ENCODE assay signal across 8 cellular contexts in genomic region chr10:28939352-28940157, GRCh38.
DNase-seq lines count a peak whose midpoint lies in the region; ATAC-seq and TF ChIP-seq lines count a peak whose summit lies in the region.

No MANE protein-coding gene starts in this region.

- intact Hi-C loops in transverse colon (cut with DNase I; ENCODE audit: low total_unique reads): no loop called here

- TF ChIP-seq EP300 in transverse colon (IDR thresholded peaks at IDR 0.05; ENCODE audit: low read depth): no peak

- 46% methylated on average over 16 to 26 of the region's 26 CpGs for WGBS in transverse colon (ENCODE audit: low coverage in 1 of 2), 2 donors

- TF ChIP-seq POLR2A in transverse colon (IDR thresholded peaks at IDR 0.05) (no peak), GM18505 (IDR thresholded peaks at IDR 0.05; ENCODE audit: borderline replicate concordance, extremely low read depth, insufficient read depth, insufficient read length) (no peak)

- no peak overlapping the region for H3K4me3 Mint-ChIP-seq in activated CD8-positive, alpha-beta memory T cell treated with anti-CD3 and anti-CD28 coated beads, Interleukin-2, amount 10 ng/mL, durations not matched to agents 7 days and 5 days

- H3K9me3 Mint-ChIP-seq in activated CD8-positive, alpha-beta memory T cell treated with anti-CD3 and anti-CD28 coated beads, Interleukin-2, amount 10 ng/mL, durations not matched to agents 7 days and 5 days (ENCODE audit: low read depth): no peaks in the 10 kb centered on the region

- no peak overlapping the region for H3K27ac ChIP-seq in AG04450 (ENCODE audit: low read depth, low read length)
- H3K27ac ChIP-seq in SK-N-MC: peak overlapping the region; percentile 95
- no peak overlapping the region for H3K27ac ChIP-seq in iPS-20b (ENCODE audit: low read length)
- no peak overlapping the region for H3K27ac ChIP-seq in transverse colon

- CTCF ChIA-PET in AG04450 (lab: Charles Lee): interaction anchor here (0.7 kb wide), 1 partner anchor 83 kb away, joined by 3 read pairs; no protein-coding TSS in a partner anchor
- CTCF ChIA-PET in activated CD8-positive, alpha-beta memory T cell treated with anti-CD3 and anti-CD28 coated beads, Interleukin-2, amount 10 ng/mL, durations not matched to agents 7 days and 5 days (lab: Charles Lee): interaction anchor here (0.7 kb wide), 1 partner anchor 143 kb away, joined by 3 read pairs; no protein-coding TSS in a partner anchor

- peak; percentile 37 for TF ChIP-seq CTCF in AG04450 (IDR thresholded peaks at IDR 0.05; ENCODE audit: low read depth, low read length)
- TF ChIP-seq CTCF in transverse colon (IDR thresholded peaks at IDR 0.05): no peak

- H3K4me3 ChIP-seq in AG04450 (ENCODE audit: low read depth, low read length) (no peak overlapping the region), SK-N-MC (peak overlapping the region; percentile 80), iPS-20b (ENCODE audit: low read length) (peak overlapping the region; percentile 75), transverse colon (no peak overlapping the region)

- no peak overlapping the region for H3K27ac Mint-ChIP-seq in activated CD8-positive, alpha-beta memory T cell treated with anti-CD3 and anti-CD28 coated beads, Interleukin-2, amount 10 ng/mL, durations not matched to agents 7 days and 5 days

- H3K9me3 ChIP-seq in AG04450 (ENCODE audit: control insufficient read depth, insufficient read depth, low read length) (no peaks in the 10 kb centered on the region; the same call in 1 of the 2 replicates), SK-N-MC (ENCODE audit: low read depth, low read length) (no peaks in the 10 kb centered on the region), iPS-20b (ENCODE audit: insufficient read depth, low read depth, low read length) (no peaks in the 10 kb centered on the region), transverse colon (no peaks in the 10 kb centered on the region)

- no peak for DNase-seq in AG04450 (ENCODE audit: low read depth, low spot score)
- peak; percentile 85 for DNase-seq in M059J (ENCODE audit: low read depth)
- DNase-seq in SK-N-MC (ENCODE audit: low read depth, low spot score): no peak
- DNase-seq in transverse colon: peak; percentile 23
- DNase-seq in activated CD8-positive, alpha-beta memory T cell treated with anti-CD3 and anti-CD28 coated beads, Interleukin-2, amount 10 ng/mL, durations not matched to agents 7 days and 5 days: no peak

- H3K4me1 ChIP-seq in iPS-20b (ENCODE audit: insufficient read depth, low read length) (peaks cover 7% of the 10 kb centered on the region; the same call in 1 of the 2 replicates), transverse colon (peaks cover 0 to 6% (median 0%) of the 10 kb centered on the region in 4 donors)

- H3K27me3 ChIP-seq in AG04450 (ENCODE audit: control insufficient read depth, insufficient read depth, low read length): no peaks in the 10 kb centered on the region
- H3K27me3 ChIP-seq in iPS-20b (ENCODE audit: insufficient read depth, low read length): peaks cover 45% of the 10 kb centered on the region
- no peaks in the 10 kb centered on the region for H3K27me3 ChIP-seq in transverse colon

- no peak for ATAC-seq in activated CD8-positive, alpha-beta memory T cell treated with anti-CD3 and anti-CD28 coated beads, Interleukin-2, amount 10 ng/mL, durations not matched to agents 7 days and 5 days
- ATAC-seq in GM18505 (IDR thresholded peaks at IDR 0.05; ENCODE audit: unreplicated experiment) (no peak), GM18867 (IDR thresholded peaks at IDR 0.05; ENCODE audit: unreplicated experiment) (no peak)

- H3K27me3 Mint-ChIP-seq in activated CD8-positive, alpha-beta memory T cell treated with anti-CD3 and anti-CD28 coated beads, Interleukin-2, amount 10 ng/mL, durations not matched to agents 7 days and 5 days: no peaks in the 10 kb centered on the region

- H3K9ac ChIP-seq in SK-N-MC (ENCODE audit: insufficient read length): no peak overlapping the region
- peak overlapping the region; percentile 77; the same call in 1 of the 2 replicates for H3K9ac ChIP-seq in iPS-20b (ENCODE audit: low read depth, low read length)

- no peaks in the 10 kb centered on the region for H3K36me3 Mint-ChIP-seq in activated CD8-positive, alpha-beta memory T cell treated with anti-CD3 and anti-CD28 coated beads, Interleukin-2, amount 10 ng/mL, durations not matched to agents 7 days and 5 days

- H3K36me3 ChIP-seq in SK-N-MC (ENCODE audit: insufficient read depth, low read length): no peaks in the 10 kb centered on the region
- no peaks in the 10 kb centered on the region for H3K36me3 ChIP-seq in iPS-20b (ENCODE audit: insufficient read depth, low read depth, low read length)
- no peaks in the 10 kb centered on the region for H3K36me3 ChIP-seq in transverse colon

- POLR2A ChIA-PET in AG04450 (lab: Yijun Ruan, JAX): interaction anchor here (0.7 kb wide), 2 partner anchors 51 to 100 kb away, joined by 3 read pairs; no protein-coding TSS in a partner anchor

- in situ Hi-C loops in transverse colon (cut with MboI; ENCODE audit: low pct_ligation_motif_present in 1 of 4, low pct_unique_long_range_greater_than_20kb in 1 of 4, low sequenced_read_pairs in 3 of 4): no loop called here

- no peaks in the 10 kb centered on the region for H3K4me1 Mint-ChIP-seq in activated CD8-positive, alpha-beta memory T cell treated with anti-CD3 and anti-CD28 coated beads, Interleukin-2, amount 10 ng/mL, durations not matched to agents 7 days and 5 days

Comparison
In these comparisons a context has a peak if more than half of its experiments do, and no peak if none do; other contexts are left out.
1. DNase-seq: peak in M059J (single experiment) and transverse colon (single experiment); none in AG04450 (single experiment), SK-N-MC (single experiment) and activated CD8-positive, alpha-beta memory T cell treated with anti-CD3 and anti-CD28 coated beads, Interleukin-2, amount 10 ng/mL, durations not matched to agents 7 days and 5 days (single experiment).
2. H3K4me3 ChIP-seq: peak in SK-N-MC (single experiment) and iPS-20b (single experiment); none in AG04450 (single experiment) and transverse colon (0 of 4).